Comparison of ENCODE assay signal across 27 cellular contexts in genomic region chr12:124635316-124635715, GRCh38.
DNase-seq lines count a peak whose midpoint lies in the region; ATAC-seq, FAIRE-seq and TF ChIP-seq lines count a peak whose summit lies in the region.
"Had no signal": no experiment of that assay in that cellular context is flagged by ENCODE, and none has a peak within 500 bp of the region (broad histone marks: within the 10 kb centered on the region; RNA-seq: fewer than 3 reads in every experiment).

No MANE protein-coding gene starts in this region.

- no peak overlapping the region for H3K9ac ChIP-seq in PC-3 (ENCODE audit: low read length)
- no peak overlapping the region; a peak in 1 of 7 replicates for H3K9ac ChIP-seq in H1 (replicated peaks in 1 of 4; ENCODE audit: extremely low read depth in 1 of 4, low read depth in 3 of 4, low read length in 3 of 4)
- H3K9ac ChIP-seq: KMS-11 had no signal

- no peak for TF ChIP-seq CTCF in HEK293 (tag by site-specific recombination; IDR thresholded peaks at IDR 0.05)
- TF ChIP-seq CTCF in PC-3 (conservative IDR thresholded peaks at IDR 0.05; ENCODE audit: low read depth, low read length), result no peak
- no peak for TF ChIP-seq CTCF in H1 (IDR thresholded peaks at IDR 0.05; ENCODE audit: control extremely low read depth in 1 of 3, insufficient read depth in 1 of 3, low read depth in 1 of 3, low read length in 3 of 3)

- TF ChIP-seq EP300 in H1 (IDR thresholded peaks at IDR 0.05; ENCODE audit: borderline replicate concordance in 1 of 2, low read depth in 2 of 2, low read length in 2 of 2), result no peak

- no peak overlapping the region for H3K4ac ChIP-seq in H1 (replicated peaks; ENCODE audit: insufficient read length, low read depth, low read length)

- BruUV-seq in PC-3 (replicated peaks; lab: Mats Ljungman, UMichigan), result no TSS peak

- H2AFZ ChIP-seq in PC-3 (ENCODE audit: low read length), result no peak overlapping the region
- H2AFZ ChIP-seq in H1 (ENCODE audit: low read length), result no peak overlapping the region

- FAIRE-seq in H1 (lab: Jason Lieb, UNC), result no peak
- FAIRE-seq: GM12878, H54, HTR-8/SVneo had no signal

- no peak overlapping the region for H3K56ac ChIP-seq in H1 (replicated peaks; ENCODE audit: insufficient read length, low read depth, low read length)

- H4K5ac ChIP-seq in H1 (ENCODE audit: insufficient read length, low read depth, low read length), result no peak overlapping the region

- no peak for TF ChIP-seq RAD21 in H1 (IDR thresholded peaks at IDR 0.05 in 1 of 2, conservative IDR thresholded peaks at IDR 0.05 in 1 of 2; ENCODE audit: low read depth in 2 of 2, low read length in 2 of 2)

- H4K20me1 ChIP-seq in PC-3 (ENCODE audit: low read length) (no peaks in the 10 kb centered on the region), H1 (replicated peaks in 1 of 2; ENCODE audit: control insufficient read depth in 1 of 2, insufficient read depth in 2 of 2, low read length in 2 of 2) (no peaks in the 10 kb centered on the region)

- H3K4me2 ChIP-seq in PC-3 (ENCODE audit: low read length) (no peak overlapping the region), H1 (ENCODE audit: insufficient read depth in 1 of 2, low read depth in 2 of 2, low read length in 2 of 2) (no peak overlapping the region)
- H3K4me2 ChIP-seq: KMS-11 had no signal

- H3K4me3 ChIP-seq in HEK293 (ENCODE audit: low read depth, low read length), result no peak overlapping the region
- H3K4me3 ChIP-seq in PC-3 (ENCODE audit: low read length), result no peak overlapping the region
- H3K4me3 ChIP-seq in H1 (ENCODE audit: extremely low read depth in 1 of 4, insufficient read depth in 2 of 4, low read depth in 3 of 4, low read length in 4 of 4), result no peak overlapping the region
- H3K4me3 ChIP-seq: GM12878, Peyer's patch, SJCRH30 had no signal

- H2BK15ac ChIP-seq in H1 (ENCODE audit: low read length), result 0 out of 2 replicates have a peak overlapping the region, but pooled peaks have one; percentile 53

- H3K4me1 ChIP-seq in HEK293 (ENCODE audit: control insufficient read depth, insufficient read depth, low read length) (no peaks in the 10 kb centered on the region), PC-3 (ENCODE audit: insufficient read depth, low read length) (peaks cover 46% of the 10 kb centered on the region), H1 (replicated peaks in 1 of 4; ENCODE audit: control insufficient read depth in 3 of 4, insufficient read depth in 4 of 4, low read length in 3 of 4) (peaks cover 4 to 13% (median 8%) of the 10 kb centered on the region in 4 experiments)

- no peak overlapping the region for H2BK20ac ChIP-seq in H1 (ENCODE audit: low read length)

- no peak overlapping the region for H3K23ac ChIP-seq in H1 (ENCODE audit: insufficient read length)

- no peaks in the 10 kb centered on the region for H3K79me1 ChIP-seq in H1 (ENCODE audit: low read depth, low read length)

- H3K9me3 ChIP-seq in HEK293 (ENCODE audit: control insufficient read depth, insufficient read depth, low read depth, low read length) (no peaks in the 10 kb centered on the region), PC-3 (ENCODE audit: low read length) (0 out of 2 replicates have a peak, but pooled peaks cover 7% of the 10 kb centered on the region), H1 (ENCODE audit: insufficient read depth in 2 of 2, low read depth in 1 of 2, low read length in 1 of 2) (no peaks in the 10 kb centered on the region)
- H3K9me3 ChIP-seq: Peyer's patch had no signal

- peaks cover 4% of the 10 kb centered on the region for H3F3A ChIP-seq in PC-3 (ENCODE audit: low read length, unreplicated experiment)

- no peak overlapping the region for H2BK120ac ChIP-seq in H1 (replicated peaks; ENCODE audit: low read depth, low read length)

- H3K36me3 ChIP-seq in HEK293 (ENCODE audit: control insufficient read depth in 2 of 2, insufficient read depth in 1 of 2, low read length in 2 of 2) (no peaks in the 10 kb centered on the region), PC-3 (ENCODE audit: low read depth, low read length) (no peaks in the 10 kb centered on the region), H1 (ENCODE audit: control insufficient read depth in 2 of 4, insufficient read depth in 4 of 4, low read length in 3 of 4) (no peaks in the 10 kb centered on the region)
- H3K36me3 ChIP-seq: Peyer's patch, SJCRH30 had no signal

- WGBS in H1 (ENCODE audit: extremely low coverage in 1 of 2, insufficient coverage in 1 of 2, insufficient read length in 1 of 2, insufficient replicate concordance in 2 of 2, low coverage in 1 of 2, low lambda C conversion rate in 2 of 2, missing lambda C conversion rate in 1 of 2), 2 experiments, result 89% methylated on average over 7 of the region's 7 CpGs; no CpG with 5 or more reads in 1 of the 2 experiments

- H2AK5ac ChIP-seq in H1 (ENCODE audit: low read depth, low read length), result no peak overlapping the region

- H3K27me3 ChIP-seq in PC-3 (ENCODE audit: low read length), result no peaks in the 10 kb centered on the region
- no peaks in the 10 kb centered on the region for H3K27me3 ChIP-seq in H1 (replicated peaks in 1 of 4; ENCODE audit: control insufficient read depth in 3 of 4, extremely low read depth in 1 of 4, insufficient read depth in 3 of 4, low read length in 3 of 4)
- H3K27me3 ChIP-seq: Peyer's patch, SJCRH30 had no signal

- intact Hi-C loops in PC-3 (cut with micrococcal nuclease), result no loop called here

- DNase-seq in PC-3, result no peak
- DNase-seq in H1 (ENCODE audit: low read depth in 1 of 2, low spot score in 2 of 2), result no peak
- DNase-seq in SIG-M5 (lab: John Stamatoyannopoulos, UW), result no peak
- DNase-seq: C1 segment of cervical spinal cord; CD8-positive, alpha-beta T cell; DMS 273 treated with DMSO at 0.1 percent for 48 hours; DMS79; EL; GDM1; NCI-H1105; NCI-H1436 treated with DMSO at 0.1 percent for 48 hours; NCI-H187 treated with DMSO at 0.1 percent for 48 hours; NCI-H2107; NCI-H524; NCI-H774; NK-92 treated with Interleukin-12 subunit alpha and Interleukin-12 subunit beta, amount 100 ng/mL, for 24 hours; Peyer's patch; SJCRH30; T-cell had no signal

- no peaks in the 10 kb centered on the region for H3K9me2 ChIP-seq in PC-3 (replicated peaks; ENCODE audit: low read length)

- H4K91ac ChIP-seq in H1 (replicated peaks; ENCODE audit: insufficient read length, low read length), result no peak overlapping the region

- no peak overlapping the region for H4K8ac ChIP-seq in H1 (ENCODE audit: extremely low read depth, insufficient read depth, low read length)

- ATAC-seq in PC-3 (no peak), GM19351 (IDR thresholded peaks at IDR 0.05; ENCODE audit: unreplicated experiment) (no peak), HG03439 (IDR thresholded peaks at IDR 0.05; ENCODE audit: unreplicated experiment) (no peak), GM21825 (IDR thresholded peaks at IDR 0.05; ENCODE audit: unreplicated experiment) (no peak)

- no peak overlapping the region for H2BK5ac ChIP-seq in H1 (ENCODE audit: low read depth, low read length)

- CTCF ChIA-PET in HEK293 (lab: Yijun Ruan, JAX) (interaction anchor here (0.7 to 0.9 kb wide), 2 partner anchors 116 to 711 kb away, joined by 3 read pairs; no protein-coding TSS in a partner anchor), PC-3 (lab: Charles Lee) (no interaction called here), H1 (lab: Charles Lee; ENCODE audit: partially characterized antibody) (interaction anchor here (0.6 to 1.3 kb wide), 3 partner anchors 20 to 116 kb away, joined by 3 read pairs; no protein-coding TSS in a partner anchor)

- H3K79me2 ChIP-seq in PC-3 (ENCODE audit: low read length) (no peaks in the 10 kb centered on the region), H1 (ENCODE audit: control insufficient read depth in 1 of 2, insufficient read depth in 2 of 2, low read length in 2 of 2) (no peaks in the 10 kb centered on the region)

- H3K14ac ChIP-seq in H1 (ENCODE audit: insufficient read length), result no peak overlapping the region

- no peaks in the 10 kb centered on the region for H3K23me2 ChIP-seq in H1 (ENCODE audit: low read depth, low read length)

- H3K27ac ChIP-seq in HEK293 (ENCODE audit: extremely low read depth, low read depth, low read length) (no peak overlapping the region), PC-3 (ENCODE audit: low read length) (peak overlapping the region; percentile 51; the same call in 1 of the 2 replicates), H1 (ENCODE audit: low read depth, low read length) (no peak overlapping the region)
- H3K27ac ChIP-seq: KMS-11, SJCRH30 had no signal

- no peak for TF ChIP-seq POLR2A in H1 (IDR thresholded peaks at IDR 0.05; ENCODE audit: control extremely low read depth in 1 of 2, low read depth in 2 of 2, low read length in 2 of 2)

- H3K18ac ChIP-seq in H1 (ENCODE audit: extremely low read depth, low read length), result no peak overlapping the region

- no peak overlapping the region for H2BK12ac ChIP-seq in H1 (ENCODE audit: low read depth, low read length)

- POLR2A ChIA-PET in HEK293 (lab: Yijun Ruan, JAX), result no interaction called here
- POLR2A ChIA-PET in PC-3 (lab: Charles Lee; ENCODE audit: unreplicated experiment), result no interaction called here
- POLR2A ChIA-PET in H1 (lab: Charles Lee; ENCODE audit: partially characterized antibody), result no interaction called here

TF ChIP-seq in HEK293, 187 proteins besides CTCF, POLR2A, EP300 and RAD21:
- TF ChIP-seq ZNF555 (tag by site-specific recombination; conservative IDR thresholded peaks at IDR 0.05) (no peak), ZNF146 (tag by site-specific recombination; IDR thresholded peaks at IDR 0.05) (peak; percentile 52)

TF ChIP-seq in H1, 55 proteins besides CTCF, POLR2A, EP300 and RAD21:
- TF ChIP-seq HDAC6 (IDR thresholded peaks at IDR 0.05; ENCODE audit: low read depth, low read length), result no peak
- no peak for TF ChIP-seq PHF8 (conservative IDR thresholded peaks at IDR 0.05; ENCODE audit: low read depth, low read length)
TF ChIP-seq in H1: peak in this region for 0.
